In genomic region chr11:76671236-76671590, GRCh38 we compare ENCODE assay signal across 9 cellular contexts. TPM values are rescaled to one million over a fixed set of nuclear protein-coding genes. Genes with fewer than 3 reads are reported as not detected.
DNase-seq lines count a peak whose midpoint lies in the region; ATAC-seq and TF ChIP-seq lines count a peak whose summit lies in the region.
"Had no signal": no experiment of that assay in that cellular context is flagged by ENCODE, and none has a peak within 500 bp of the region (broad histone marks: within the 10 kb centered on the region; RNA-seq: fewer than 3 reads in every experiment).

No MANE protein-coding gene starts in this region.

- intact Hi-C loops in activated CD4-positive, alpha-beta T cell treated with anti-CD3 and anti-CD28 coated beads for 36 hours (cut with DNase I, micrococcal nuclease) = loop anchor here in 1 of 2 experiments (10.0 kb wide), 1 partner anchor 76 kb away; no protein-coding TSS in a partner anchor
- intact Hi-C loops in right lobe of liver (cut with DNase I) = no loop called here

- no peak overlapping the region for H3K27ac Mint-ChIP-seq in activated CD4-positive, alpha-beta T cell treated with anti-CD3 and anti-CD28 coated beads for 36 hours
- H3K27ac Mint-ChIP-seq in activated naive CD8-positive, alpha-beta T cell treated with anti-CD3 and anti-CD28 coated beads, Interleukin-2, amount 50 U/mL, for 24 hours = peak overlapping the region; percentile 27

- POLR2A ChIA-PET in activated CD4-positive, alpha-beta T cell treated with anti-CD3 and anti-CD28 coated beads for 36 hours (lab: Charles Lee) = no interaction called here

- no peak for DNase-seq in activated CD4-positive, alpha-beta T cell treated with anti-CD3 and anti-CD28 coated beads for 36 hours
- DNase-seq in activated CD4-positive, alpha-beta T cell treated with anti-CD3 and anti-CD28 coated beads, Interleukin-2, amount 50 U/mL, for 1 hour = no peak
- no peak for DNase-seq in activated naive CD8-positive, alpha-beta T cell treated with anti-CD3 and anti-CD28 coated beads, Interleukin-2, amount 50 U/mL, for 24 hours
- DNase-seq in right lobe of liver (no peak), cerebellum (ENCODE audit: low spot score) (no peak)
- DNase-seq: central memory CD4-positive, alpha-beta T cell had no signal

- H3K27me3 ChIP-seq in right lobe of liver (peaks cover 0 to 7% of the 10 kb centered on the region in 2 donors), subcutaneous abdominal adipose tissue (ENCODE audit: control insufficient read depth in 5 of 5, insufficient read depth in 4 of 5, low read length in 5 of 5) (peaks cover 0 to 4% (median 0%) of the 10 kb centered on the region in 5 donors)

- peaks cover 0 to 15% (median 2%) of the 10 kb centered on the region in 4 donors for H3K4me1 ChIP-seq in right lobe of liver
- peaks cover 17 to 97% (median 81%) of the 10 kb centered on the region in 5 donors for H3K4me1 ChIP-seq in subcutaneous abdominal adipose tissue (ENCODE audit: control insufficient read depth in 5 of 5, insufficient read depth in 5 of 5, low read length in 5 of 5)

- H3K4me3 ChIP-seq in right lobe of liver = peak overlapping the region in 2 of 3 donors; percentile 44 to 53
- peak overlapping the region; percentile 18 to 77 (median 37) for H3K4me3 ChIP-seq in subcutaneous abdominal adipose tissue (ENCODE audit: low read depth in 1 of 5, low read length in 5 of 5)

- H3K4me3 Mint-ChIP-seq in activated CD4-positive, alpha-beta T cell treated with anti-CD3 and anti-CD28 coated beads for 36 hours = peak overlapping the region; percentile 16
- H3K4me3 Mint-ChIP-seq in activated naive CD8-positive, alpha-beta T cell treated with anti-CD3 and anti-CD28 coated beads, Interleukin-2, amount 50 U/mL, for 24 hours = peak overlapping the region; percentile 61

- H3K9me3 Mint-ChIP-seq in activated CD4-positive, alpha-beta T cell treated with anti-CD3 and anti-CD28 coated beads for 36 hours (ENCODE audit: low read depth) = no peaks in the 10 kb centered on the region
- no peaks in the 10 kb centered on the region for H3K9me3 Mint-ChIP-seq in activated naive CD8-positive, alpha-beta T cell treated with anti-CD3 and anti-CD28 coated beads, Interleukin-2, amount 50 U/mL, for 24 hours

- H3K9me3 ChIP-seq in right lobe of liver (no peaks in the 10 kb centered on the region), subcutaneous abdominal adipose tissue (ENCODE audit: control insufficient read depth in 5 of 5, low read length in 5 of 5) (no peaks in the 10 kb centered on the region)

- H3K4me1 Mint-ChIP-seq in activated CD4-positive, alpha-beta T cell treated with anti-CD3 and anti-CD28 coated beads for 36 hours = peaks cover 16% of the 10 kb centered on the region
- H3K4me1 Mint-ChIP-seq in activated naive CD8-positive, alpha-beta T cell treated with anti-CD3 and anti-CD28 coated beads, Interleukin-2, amount 50 U/mL, for 24 hours = peaks cover 80% of the 10 kb centered on the region

- TF ChIP-seq POLR2A in right lobe of liver (IDR thresholded peaks at IDR 0.05) = no peak

- no peak for TF ChIP-seq CTCF in right lobe of liver (IDR thresholded peaks at IDR 0.05)

- ATAC-seq in activated CD4-positive, alpha-beta T cell treated with anti-CD3 and anti-CD28 coated beads for 36 hours = no peak
- ATAC-seq in activated naive CD8-positive, alpha-beta T cell treated with anti-CD3 and anti-CD28 coated beads, Interleukin-2, amount 50 U/mL, for 24 hours = no peak
- ATAC-seq in right lobe of liver (no peak), GM18520 (IDR thresholded peaks at IDR 0.05; ENCODE audit: unreplicated experiment) (no peak), HG03439 (IDR thresholded peaks at IDR 0.05; ENCODE audit: unreplicated experiment) (no peak)

- H3K36me3 ChIP-seq in right lobe of liver (no peaks in the 10 kb centered on the region), subcutaneous abdominal adipose tissue (ENCODE audit: control insufficient read depth in 5 of 5, insufficient read depth in 5 of 5, low read length in 5 of 5) (no peaks in the 10 kb centered on the region)

- peak overlapping the region in 2 of 5 donors; percentile 25 to 63 for H3K9ac ChIP-seq in subcutaneous abdominal adipose tissue (ENCODE audit: low read length in 5 of 5)

- 43% methylated on average over 3 of the region's 8 CpGs for WGBS in right lobe of liver (ENCODE audit: insufficient coverage, low coverage, low lambda C conversion rate, missing lambda C conversion rate)

- peaks cover 29% of the 10 kb centered on the region for H3K27me3 Mint-ChIP-seq in activated CD4-positive, alpha-beta T cell treated with anti-CD3 and anti-CD28 coated beads for 36 hours
- peaks cover 23% of the 10 kb centered on the region for H3K27me3 Mint-ChIP-seq in activated naive CD8-positive, alpha-beta T cell treated with anti-CD3 and anti-CD28 coated beads, Interleukin-2, amount 50 U/mL, for 24 hours

- CTCF ChIA-PET in activated CD4-positive, alpha-beta T cell treated with anti-CD3 and anti-CD28 coated beads for 36 hours (lab: Charles Lee) = interaction anchor here (0.9 to 1.3 kb wide), 4 partner anchors 8 to 17 kb away, joined by 3 to 5 read pairs (median 3); no protein-coding TSS in a partner anchor

- H3K27ac ChIP-seq in right lobe of liver (peak overlapping the region in 2 of 3 donors; percentile 43 to 50), subcutaneous abdominal adipose tissue (ENCODE audit: low read depth, low read length) (peak overlapping the region; percentile 40)

- H3K36me3 Mint-ChIP-seq in activated CD4-positive, alpha-beta T cell treated with anti-CD3 and anti-CD28 coated beads for 36 hours (ENCODE audit: low read depth) = no peaks in the 10 kb centered on the region
- H3K36me3 Mint-ChIP-seq in activated naive CD8-positive, alpha-beta T cell treated with anti-CD3 and anti-CD28 coated beads, Interleukin-2, amount 50 U/mL, for 24 hours (ENCODE audit: low read depth) = peaks cover 5% of the 10 kb centered on the region

RNA-seq across cellular contexts. Expression of gene LRRC32, which starts 0.7 kb away (rescaled TPM):
- total RNA-seq in activated CD4-positive, alpha-beta T cell treated with anti-CD3 and anti-CD28 coated beads for 36 hours = 1 to 10 TPM; 4.7 to 5.7 TPM
- total RNA-seq in right lobe of liver (10 to 100 TPM in 4 of 6 experiments, 1 to 10 TPM in 2; 7.4 to 19.5 (median 14.5) TPM), cerebellum (3.6 TPM)
